In the genomic region with DNA sequence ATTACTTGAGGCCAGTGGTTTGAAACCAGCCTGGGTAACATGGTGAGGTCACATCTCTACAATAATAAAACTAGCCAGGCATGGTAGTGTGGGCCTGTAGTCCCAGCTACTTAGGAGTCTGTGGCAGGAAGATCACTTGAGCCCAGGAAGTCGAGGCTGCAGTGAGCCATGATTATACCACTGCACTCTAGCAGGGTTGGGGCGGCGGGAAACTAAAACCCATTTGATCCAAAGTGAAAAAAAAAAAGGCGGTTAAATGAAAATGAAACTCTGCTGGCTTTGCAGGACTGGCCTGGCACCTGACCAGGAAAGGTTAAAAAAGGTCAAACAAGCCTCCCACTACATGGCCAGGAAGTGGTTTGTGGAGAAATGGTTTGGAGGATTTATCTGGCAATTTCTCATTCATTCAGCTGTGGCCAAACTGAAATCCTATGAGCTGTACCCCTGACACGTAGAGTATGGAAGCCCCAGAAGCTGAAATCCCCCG, we compare ENCODE assay signal across 8 cellular contexts. TPM values are rescaled to one million over a fixed set of nuclear protein-coding genes. Genes with fewer than 3 reads are reported as not detected.
A peak's percentile ranks its signal among the peaks of the same experiment; 100 is the strongest.
DNase-seq lines count a peak whose midpoint lies in the region; ATAC-seq, FAIRE-seq and TF ChIP-seq lines count a peak whose summit lies in the region.

No MANE protein-coding gene starts in this region.

- no peaks in the 10 kb centered on the region for H3K9me3 Mint-ChIP-seq in HFFc6
- H3K9me3 Mint-ChIP-seq in T-helper 2 cell treated with Interferon-gamma antibody and Interleukin-4, amounts not matched to agents 5 μg/mL and 100 μg/mL, for 36 hours, result no peaks in the 10 kb centered on the region

- DNase-seq in HFFc6 (peak; percentile 41), keratinocyte (ENCODE audit: low read depth, low spot score) (no peak), coronary artery (ENCODE audit: low spot score) (no peak), NCI-H774 (lab: John Stamatoyannopoulos, UW) (no peak)
- DNase-seq in T-helper 2 cell treated with Interferon-gamma antibody and Interleukin-4, amounts not matched to agents 5 μg/mL and 100 μg/mL, for 36 hours (ENCODE audit: low spot score), result peak; percentile 73

- H3K9ac ChIP-seq in BLaER1, result no peak overlapping the region; the same call in 1 of the 2 replicates
- H3K9ac ChIP-seq in keratinocyte (ENCODE audit: control insufficient read depth, extremely low read depth, insufficient read depth, low read length), result no peak overlapping the region

- H3K9me3 ChIP-seq in BLaER1, result no peaks in the 10 kb centered on the region
- no peaks in the 10 kb centered on the region for H3K9me3 ChIP-seq in keratinocyte (ENCODE audit: control insufficient read depth, low read depth, low read length)

- H3K27me3 ChIP-seq in BLaER1, result no peaks in the 10 kb centered on the region
- no peaks in the 10 kb centered on the region for H3K27me3 ChIP-seq in keratinocyte (ENCODE audit: control insufficient read depth, extremely low read depth, insufficient read depth, low read length)

- TF ChIP-seq CTCF in HFFc6 (IDR thresholded peaks at IDR 0.05), result no peak
- no peak for TF ChIP-seq CTCF in keratinocyte (optimal IDR thresholded peaks at IDR 0.05 in 1 of 3, IDR thresholded peaks at IDR 0.05 in 1 of 3, conservative IDR thresholded peaks at IDR 0.05 in 1 of 3; ENCODE audit: extremely low read depth in 1 of 3, insufficient read depth in 2 of 3, low read length in 3 of 3)
- TF ChIP-seq CTCF in coronary artery (IDR thresholded peaks at IDR 0.05), result no peak

- H3K4me3 ChIP-seq in BLaER1, result no peak overlapping the region
- H3K4me3 ChIP-seq in keratinocyte (ENCODE audit: control insufficient read depth in 2 of 3, extremely low read depth in 1 of 3, insufficient read depth in 2 of 3, low read depth in 1 of 3, low read length in 3 of 3), result no peak overlapping the region
- no peak overlapping the region for H3K4me3 ChIP-seq in coronary artery

- H3K79me2 ChIP-seq in keratinocyte (ENCODE audit: control insufficient read depth, insufficient read depth, low read length), result no peaks in the 10 kb centered on the region

- H3K4me3 Mint-ChIP-seq in HFFc6, result peak overlapping the region; percentile 22; the same call in 1 of the 2 replicates
- H3K4me3 Mint-ChIP-seq in T-helper 2 cell treated with Interferon-gamma antibody and Interleukin-4, amounts not matched to agents 5 μg/mL and 100 μg/mL, for 36 hours, result peak overlapping the region; percentile 61

- H4K20me1 ChIP-seq in BLaER1 (no peaks in the 10 kb centered on the region), keratinocyte (ENCODE audit: control insufficient read depth, extremely low read depth, insufficient read depth, low read length) (no peaks in the 10 kb centered on the region)

- no peak for ATAC-seq in HG02571 (IDR thresholded peaks at IDR 0.05; ENCODE audit: unreplicated experiment)
- no peak for ATAC-seq in HG02852 (IDR thresholded peaks at IDR 0.05; ENCODE audit: unreplicated experiment)

- no peaks in the 10 kb centered on the region for H3K9me1 ChIP-seq in keratinocyte (ENCODE audit: control insufficient read depth, extremely low read depth, insufficient read depth, low read length)

- H3K4me1 ChIP-seq in BLaER1 (peaks cover 54% of the 10 kb centered on the region), keratinocyte (ENCODE audit: control insufficient read depth, extremely low read depth, insufficient read depth, low read length) (peaks cover 11% of the 10 kb centered on the region)

- dilution Hi-C loops in keratinocyte (cut with MboI; ENCODE audit: extremely low pct_ligation_motif_present, low sequenced_read_pairs), result no loop called here

- peaks cover 43% of the 10 kb centered on the region for H3K4me1 Mint-ChIP-seq in HFFc6 (ENCODE audit: low read depth)
- H3K4me1 Mint-ChIP-seq in T-helper 2 cell treated with Interferon-gamma antibody and Interleukin-4, amounts not matched to agents 5 μg/mL and 100 μg/mL, for 36 hours (ENCODE audit: low read depth), result peaks cover 62% of the 10 kb centered on the region

- peak overlapping the region; percentile 52; the same call in 1 of the 2 replicates for H3K27ac Mint-ChIP-seq in HFFc6
- peak overlapping the region; percentile 79 for H3K27ac Mint-ChIP-seq in T-helper 2 cell treated with Interferon-gamma antibody and Interleukin-4, amounts not matched to agents 5 μg/mL and 100 μg/mL, for 36 hours

- no peaks in the 10 kb centered on the region for H3K36me3 Mint-ChIP-seq in HFFc6 (ENCODE audit: low read depth)
- peaks cover 4% of the 10 kb centered on the region for H3K36me3 Mint-ChIP-seq in T-helper 2 cell treated with Interferon-gamma antibody and Interleukin-4, amounts not matched to agents 5 μg/mL and 100 μg/mL, for 36 hours (ENCODE audit: low read depth)

- H3K4me2 ChIP-seq in BLaER1, result peak overlapping the region; percentile 69
- peak overlapping the region; percentile 14 for H3K4me2 ChIP-seq in keratinocyte (ENCODE audit: control insufficient read depth, extremely low read depth, insufficient read depth, low read depth, low read length)

- H2AFZ ChIP-seq in keratinocyte (ENCODE audit: control insufficient read depth, low read length), result no peak overlapping the region

- H3K27ac ChIP-seq in BLaER1 (peak overlapping the region; percentile 7), keratinocyte (ENCODE audit: control insufficient read depth, insufficient read depth, low read length) (no peak overlapping the region), coronary artery (no peak overlapping the region)

- H3K36me3 ChIP-seq in BLaER1 (peaks cover 40% of the 10 kb centered on the region), keratinocyte (ENCODE audit: control insufficient read depth in 2 of 2, extremely low read depth in 1 of 2, insufficient read depth in 2 of 2, low read length in 2 of 2) (peaks cover 0 to 4% of the 10 kb centered on the region in 2 experiments)

- no peaks in the 10 kb centered on the region; the same call in 1 of the 2 replicates for H3K27me3 Mint-ChIP-seq in HFFc6 (ENCODE audit: insufficient read depth)
- H3K27me3 Mint-ChIP-seq in T-helper 2 cell treated with Interferon-gamma antibody and Interleukin-4, amounts not matched to agents 5 μg/mL and 100 μg/mL, for 36 hours (ENCODE audit: low read depth), result no peaks in the 10 kb centered on the region

- no peak for FAIRE-seq in keratinocyte (lab: Jason Lieb, UNC)

RNA-seq across cellular contexts. Expression of a gene that starts 36.6 kb away (rescaled TPM):
- 10 to 100 TPM; 17.0 to 22.7 (median 18.2) TPM for total RNA-seq in HFFc6 (2021; fragmentation: NEBNext Ultra II Directional; extraction: Animal tissue kit (Norgen Biotek cat#: 25700))
- polyA plus RNA-seq in keratinocyte, result 12.0 to 19.6 TPM (median 12.1 TPM) in 3 replicates
- polyA plus RNA-seq in keratinocyte (2011; ENCODE audit: low read depth), result 28.5 TPM
- 12.3 and 12.9 TPM in 2 replicates for polyA plus RNA-seq in keratinocyte (2011; cell fraction: cytosol; rRNA removed)
- 13.5 and 18.8 TPM in 2 replicates for polyA plus RNA-seq in keratinocyte (2011; cell fraction: nucleus; rRNA removed)
- polyA plus RNA-seq in keratinocyte (2012; ENCODE audit: low replicate concordance), result 16.3 and 20.2 TPM in 2 replicates
- 1.6 to 5.1 TPM (median 3.7 TPM) in 3 replicates for polyA minus RNA-seq in keratinocyte
- polyA minus RNA-seq in keratinocyte (2011; cell fraction: cytosol; rRNA and poly(A)+ RNA removed), result 3.8 TPM
- 4.3 and 6.8 TPM in 2 replicates for polyA minus RNA-seq in keratinocyte (2011; cell fraction: nucleus; rRNA and poly(A)+ RNA removed)

RNA-seq across cellular contexts. Expression of a gene that starts 50.7 kb away (rescaled TPM):
- total RNA-seq in HFFc6 (2021; fragmentation: NEBNext Ultra II Directional; extraction: Animal tissue kit (Norgen Biotek cat#: 25700)), result 1 to 10 TPM; 1.9 to 2.3 (median 2.1) TPM
- polyA plus RNA-seq in keratinocyte, result 1.7 to 5.5 TPM (median 2.1 TPM) in 3 replicates
- 0.99 TPM for polyA plus RNA-seq in keratinocyte (2011; ENCODE audit: low read depth)
- polyA plus RNA-seq in keratinocyte (2011; cell fraction: cytosol; rRNA removed), result 2.7 TPM in 2 replicates
- 4.2 and 4.5 TPM in 2 replicates for polyA plus RNA-seq in keratinocyte (2011; cell fraction: nucleus; rRNA removed)
- polyA plus RNA-seq in keratinocyte (2012; ENCODE audit: low replicate concordance), result 2.9 and 4.2 TPM in 2 replicates
- polyA minus RNA-seq in keratinocyte, result 4.3 to 10.7 TPM (median 6.9 TPM) in 3 replicates
- polyA minus RNA-seq in keratinocyte (2011; cell fraction: cytosol; rRNA and poly(A)+ RNA removed), result 9.2 TPM
- 5.9 and 7.6 TPM in 2 replicates for polyA minus RNA-seq in keratinocyte (2011; cell fraction: nucleus; rRNA and poly(A)+ RNA removed)

Comparison
In these comparisons a context has a peak if more than half of its experiments do, and no peak if none do; other contexts are left out.
1. DNase-seq: peak in HFFc6 (single experiment) and T-helper 2 cell treated with Interferon-gamma antibody and Interleukin-4, amounts not matched to agents 5 μg/mL and 100 μg/mL, for 36 hours (single experiment); none in keratinocyte (single experiment), coronary artery (single experiment) and NCI-H774 (single experiment).